Comparison of ENCODE assay signal across 8 cellular contexts in the genomic region with DNA sequence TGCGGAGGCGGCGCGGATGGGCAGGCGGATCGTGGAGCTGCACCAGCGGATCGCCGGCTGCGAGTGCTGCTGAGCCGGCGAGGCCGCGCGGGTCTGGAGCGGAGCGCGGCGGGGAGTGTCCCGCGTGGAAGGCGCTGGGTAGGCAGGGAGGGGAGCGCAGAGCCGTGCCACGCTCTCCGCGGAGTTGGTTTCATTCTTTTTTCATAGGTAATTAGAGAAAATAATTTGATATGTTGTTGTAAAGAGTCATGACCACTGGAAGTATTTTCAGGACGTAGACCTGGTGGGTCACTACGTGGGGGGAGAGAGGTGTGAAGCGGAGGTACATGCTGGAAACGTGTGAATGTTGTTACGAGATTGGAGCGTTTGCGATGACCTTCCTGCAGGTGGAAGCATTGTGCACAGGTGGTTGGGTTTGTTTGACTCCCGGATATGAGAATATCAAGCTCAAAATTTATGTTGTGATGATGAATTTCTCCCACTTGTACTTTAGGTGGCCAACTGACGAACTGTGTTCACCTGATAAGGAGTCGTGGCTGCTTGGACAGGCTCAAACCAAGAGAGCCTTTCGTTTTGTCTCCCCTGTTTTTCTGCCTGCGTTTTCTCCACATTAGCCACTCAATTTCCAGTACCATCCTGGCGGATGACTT. TPM values are rescaled to one million over a fixed set of nuclear protein-coding genes. Genes with fewer than 3 reads are reported as not detected.
A peak's percentile ranks its signal among the peaks of the same experiment; 100 is the strongest.
DNase-seq lines count a peak whose midpoint lies in the region; ATAC-seq, FAIRE-seq and TF ChIP-seq lines count a peak whose summit lies in the region.

No MANE protein-coding gene starts in this region.

- peaks cover 6% of the 10 kb centered on the region for H3K4me1 ChIP-seq in foreskin keratinocyte

- FAIRE-seq in GM19239 (lab: Jason Lieb, UNC), result peak; percentile 87

- H3K27me3 ChIP-seq in foreskin keratinocyte, result no peaks in the 10 kb centered on the region

- peak; percentile 73 for TF ChIP-seq CTCF in C4-2B (conservative IDR thresholded peaks at IDR 0.05)
- peak; percentile 79 for TF ChIP-seq CTCF in foreskin keratinocyte (conservative IDR thresholded peaks at IDR 0.05)
- peak; percentile 63 for TF ChIP-seq CTCF in progenitor cell of endocrine pancreas (IDR thresholded peaks at IDR 0.05; ENCODE audit: unreplicated experiment)

- peaks cover 59% of the 10 kb centered on the region for H3K36me3 Mint-ChIP-seq in activated T-helper 17 cell treated with anti-CD3 and anti-CD28 coated beads, Interleukin-2, amount 50 U/mL, for 72 hours (ENCODE audit: low read depth)
- H3K36me3 Mint-ChIP-seq in progenitor cell of endocrine pancreas (ENCODE audit: insufficient read depth), result peaks cover 17% of the 10 kb centered on the region

- H3K27ac Mint-ChIP-seq in activated T-helper 17 cell treated with anti-CD3 and anti-CD28 coated beads, Interleukin-2, amount 50 U/mL, for 72 hours, result peak overlapping the region; percentile 97
- H3K27ac Mint-ChIP-seq in progenitor cell of endocrine pancreas, result peak overlapping the region; percentile 85

- H3K9me3 Mint-ChIP-seq in activated T-helper 17 cell treated with anti-CD3 and anti-CD28 coated beads, Interleukin-2, amount 50 U/mL, for 72 hours, result no peaks in the 10 kb centered on the region
- H3K9me3 Mint-ChIP-seq in progenitor cell of endocrine pancreas (ENCODE audit: low read depth), result no peaks in the 10 kb centered on the region

- peaks cover 34% of the 10 kb centered on the region for H3K4me1 Mint-ChIP-seq in activated T-helper 17 cell treated with anti-CD3 and anti-CD28 coated beads, Interleukin-2, amount 50 U/mL, for 72 hours
- H3K4me1 Mint-ChIP-seq in progenitor cell of endocrine pancreas (ENCODE audit: low read depth), result peaks cover 27% of the 10 kb centered on the region

- ATAC-seq in HG03354 (IDR thresholded peaks at IDR 0.05; ENCODE audit: poor library complexity, severe bottlenecking, unreplicated experiment) (peak; percentile 47), foreskin keratinocyte (peak; percentile 52)
- ATAC-seq in activated T-helper 17 cell treated with anti-CD3 and anti-CD28 coated beads, Interleukin-2, amount 50 U/mL, for 72 hours (replicated peaks), result peak; percentile 68

- H3K27ac ChIP-seq in C4-2B, result peak overlapping the region; percentile 95
- no peak overlapping the region for H3K27ac ChIP-seq in foreskin keratinocyte

- no peaks in the 10 kb centered on the region for H3K27me3 Mint-ChIP-seq in activated T-helper 17 cell treated with anti-CD3 and anti-CD28 coated beads, Interleukin-2, amount 50 U/mL, for 72 hours
- no peaks in the 10 kb centered on the region for H3K27me3 Mint-ChIP-seq in progenitor cell of endocrine pancreas

- DNase-seq in GM19239 (ENCODE audit: insufficient read length, low spot score), result peak; percentile 66
- DNase-seq in NOMO-1 treated with dmso at 0.1 percent for 144 hours (lab: John Stamatoyannopoulos, UW; ENCODE audit: unreplicated experiment), result peak; percentile 26
- peak; percentile 53 to 75 for DNase-seq in foreskin keratinocyte
- DNase-seq in progenitor cell of endocrine pancreas (ENCODE audit: low spot score, unreplicated experiment), result no peak
- DNase-seq in cortex of kidney (lab: John Stamatoyannopoulos, UW), result no peak

- H3K4me3 Mint-ChIP-seq in activated T-helper 17 cell treated with anti-CD3 and anti-CD28 coated beads, Interleukin-2, amount 50 U/mL, for 72 hours, result peak overlapping the region; percentile 97
- peak overlapping the region; percentile 87 for H3K4me3 Mint-ChIP-seq in progenitor cell of endocrine pancreas (ENCODE audit: low read depth)

RNA-seq across cellular contexts. Expression of a gene that starts 19.1 kb away (rescaled TPM):
- total RNA-seq in activated T-helper 17 cell treated with anti-CD3 and anti-CD28 coated beads, Interleukin-2, amount 50 U/mL, for 72 hours, result 1 to 10 TPM in 1 of 2 donors, under 1 TPM in 1; 0.87 to 2.5 TPM
- total RNA-seq in foreskin keratinocyte, result 1.1 TPM in 1 of 2 replicates, not detected in the other
- 0.27 TPM in 1 of 2 replicates, not detected in the other for polyA plus RNA-seq in foreskin keratinocyte
- 1.3 and 3.5 TPM in 2 replicates for total RNA-seq in progenitor cell of endocrine pancreas

RNA-seq across cellular contexts. Expression of a gene that starts 34.1 kb away (rescaled TPM):
- total RNA-seq in activated T-helper 17 cell treated with anti-CD3 and anti-CD28 coated beads, Interleukin-2, amount 50 U/mL, for 72 hours, result 10 to 100 TPM; 86.7 to 96.7 TPM
- total RNA-seq in foreskin keratinocyte (185 and 228 TPM in 2 replicates), progenitor cell of endocrine pancreas (223 and 225 TPM in 2 replicates)
- 305 and 336 TPM in 2 replicates for polyA plus RNA-seq in foreskin keratinocyte

RNA-seq across cellular contexts. Expression of a gene that starts 35.0 kb away (rescaled TPM):
- 10 to 100 TPM; 35.8 to 53.6 TPM for total RNA-seq in activated T-helper 17 cell treated with anti-CD3 and anti-CD28 coated beads, Interleukin-2, amount 50 U/mL, for 72 hours
- total RNA-seq in foreskin keratinocyte, result 48.2 and 53.9 TPM in 2 replicates
- 45.3 and 49.5 TPM in 2 replicates for polyA plus RNA-seq in foreskin keratinocyte
- total RNA-seq in progenitor cell of endocrine pancreas, result 64.9 and 69.3 TPM in 2 replicates

RNA-seq across cellular contexts. Expression of a gene that starts 41.3 kb away (rescaled TPM):
- 10 to 100 TPM; 15.9 to 17.7 TPM for total RNA-seq in activated T-helper 17 cell treated with anti-CD3 and anti-CD28 coated beads, Interleukin-2, amount 50 U/mL, for 72 hours
- total RNA-seq in foreskin keratinocyte, result 7.8 and 8.5 TPM in 2 replicates
- 11.5 and 12.4 TPM in 2 replicates for polyA plus RNA-seq in foreskin keratinocyte
- 18.8 and 20.0 TPM in 2 replicates for total RNA-seq in progenitor cell of endocrine pancreas

Comparison
In these comparisons a context has a peak if more than half of its experiments do, and no peak if none do; other contexts are left out.
1. DNase-seq: peak in GM19239 (single experiment), NOMO-1 treated with dmso at 0.1 percent for 144 hours (single experiment) and foreskin keratinocyte (2 of 2); none in progenitor cell of endocrine pancreas (single experiment) and cortex of kidney (single experiment).
2. Peak in every context shown above with its lines, with median percentiles within 50 percentile points of each other: CTCF ChIP-seq and ATAC-seq.